Comparison of ENCODE assay signal across 8 cellular contexts in genomic region chr10:103918053-103918846, GRCh38. TPM values are rescaled to one million over a fixed set of nuclear protein-coding genes. Genes with fewer than 3 reads are reported as not detected.
DNase-seq lines count a peak whose midpoint lies in the region; ATAC-seq, FAIRE-seq and TF ChIP-seq lines count a peak whose summit lies in the region.

A gene with protein sequence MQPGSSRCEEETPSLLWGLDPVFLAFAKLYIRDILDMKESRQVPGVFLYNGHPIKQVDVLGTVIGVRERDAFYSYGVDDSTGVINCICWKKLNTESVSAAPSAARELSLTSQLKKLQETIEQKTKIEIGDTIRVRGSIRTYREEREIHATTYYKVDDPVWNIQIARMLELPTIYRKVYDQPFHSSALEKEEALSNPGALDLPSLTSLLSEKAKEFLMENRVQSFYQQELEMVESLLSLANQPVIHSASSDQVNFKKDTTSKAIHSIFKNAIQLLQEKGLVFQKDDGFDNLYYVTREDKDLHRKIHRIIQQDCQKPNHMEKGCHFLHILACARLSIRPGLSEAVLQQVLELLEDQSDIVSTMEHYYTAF (minus strand): TSS chr10:103918184. CDS start chr10:103917594, 590 bp downstream.

- H3K79me2 ChIP-seq in OCI-LY1 (ENCODE audit: insufficient read depth, low read length) (no peaks in the 10 kb centered on the region), endothelial cell of umbilical vein (ENCODE audit: control insufficient read depth, insufficient read depth, low read length) (peaks cover 7% of the 10 kb centered on the region)

- CTCF ChIA-PET in endothelial cell of umbilical vein (lab: Charles Lee) = interaction anchor here (1.1 kb wide), 1 partner anchor 23 kb away, joined by 3 read pairs; no protein-coding TSS in a partner anchor

- peak; percentile 81 for TF ChIP-seq POLR2A in endothelial cell of umbilical vein (IDR thresholded peaks at IDR 0.05; ENCODE audit: low read depth, low read length)

- H3K27me3 ChIP-seq in HUES64 (ENCODE audit: insufficient read depth, low read length) (no peaks in the 10 kb centered on the region), OCI-LY1 (ENCODE audit: insufficient read depth, low read length) (no peaks in the 10 kb centered on the region), endothelial cell of umbilical vein (ENCODE audit: control insufficient read depth in 2 of 2, insufficient read depth in 2 of 2, low read length in 2 of 2) (no peaks in the 10 kb centered on the region)

- H3K9me2 ChIP-seq in OCI-LY1 (ENCODE audit: low read depth, low read length) = no peaks in the 10 kb centered on the region

- no peaks in the 10 kb centered on the region for H3K9me1 ChIP-seq in endothelial cell of umbilical vein (replicated peaks; ENCODE audit: control insufficient read depth, extremely low read depth, insufficient read depth, low read length)

- peak within 1 kb of the TSS; percentile 93 for H3K4me2 ChIP-seq in OCI-LY1 (ENCODE audit: low read length)
- H3K4me2 ChIP-seq in endothelial cell of umbilical vein (ENCODE audit: insufficient read depth, low read length) = peak within 1 kb of the TSS; percentile 83

- H2AFZ ChIP-seq in OCI-LY1 (ENCODE audit: low read length) (peak within 1 kb of the TSS; percentile 96), endothelial cell of umbilical vein (ENCODE audit: low read depth, low read length) (peak within 1 kb of the TSS; percentile 81)

- ATAC-seq in GM21447 (IDR thresholded peaks at IDR 0.05; ENCODE audit: unreplicated experiment) = peak; percentile 89

- POLR2A ChIA-PET in endothelial cell of umbilical vein (lab: Charles Lee) = no interaction called here

- H4K20me1 ChIP-seq in OCI-LY1 (ENCODE audit: insufficient read depth, low read length) = no peaks in the 10 kb centered on the region
- H4K20me1 ChIP-seq in endothelial cell of umbilical vein (replicated peaks; ENCODE audit: control insufficient read depth, extremely low read depth, insufficient read depth, low read length) = no peaks in the 10 kb centered on the region

- peak; percentile 93 for FAIRE-seq in endothelial cell of umbilical vein (lab: Jason Lieb, UNC)

- DNase-seq in D341Med (ENCODE audit: low spot score) = peak; percentile 94
- DNase-seq in activated CD8-positive, alpha-beta memory T cell treated with anti-CD3 and anti-CD28 coated beads, Interleukin-2, amount 50 U/mL, for 48 hours = peak; percentile 96
- peak; percentile 96 for DNase-seq in endothelial cell of umbilical vein (ENCODE audit: low read depth, low spot score)
- peak; percentile 87 for DNase-seq in middle frontal gyrus (ENCODE audit: extremely low spot score, low spot score)
- DNase-seq in stimulated activated CD8-positive, alpha-beta memory T cell treated with anti-CD3 and anti-CD28 coated beads, Interleukin-2, amount 100 ng/mL, for 48 hours (ENCODE audit: low read depth in 2 of 2) = peak; percentile 93 to 94

- TF ChIP-seq CTCF in OCI-LY1 (IDR thresholded peaks at IDR 0.05; ENCODE audit: low read length) (peak; percentile 11; the same call in 1 of the 2 replicates), endothelial cell of umbilical vein (IDR thresholded peaks at IDR 0.05; ENCODE audit: extremely low read depth in 1 of 2, insufficient read depth in 1 of 2, low read depth in 1 of 2, low read length in 2 of 2) (no peak)

- peaks cover 4% of the 10 kb centered on the region; the same call in 1 of the 2 replicates for H3K36me3 ChIP-seq in HUES64 (ENCODE audit: insufficient read depth, low read length)
- peaks cover 18% of the 10 kb centered on the region for H3K36me3 ChIP-seq in OCI-LY1 (ENCODE audit: insufficient read depth, low read length)
- no peaks in the 10 kb centered on the region for H3K36me3 ChIP-seq in endothelial cell of umbilical vein (ENCODE audit: control insufficient read depth in 2 of 2, extremely low read depth in 1 of 2, insufficient read depth in 2 of 2, low read length in 2 of 2)

- H3K4me1 ChIP-seq in HUES64 (ENCODE audit: insufficient read depth, low read length) = peaks cover 23% of the 10 kb centered on the region
- peaks cover 33% of the 10 kb centered on the region for H3K4me1 ChIP-seq in OCI-LY1 (ENCODE audit: insufficient read depth, low read length, severe bottlenecking)
- peaks cover 36% of the 10 kb centered on the region for H3K4me1 ChIP-seq in endothelial cell of umbilical vein (ENCODE audit: control insufficient read depth, extremely low read depth, insufficient read depth, low read length)

- intact Hi-C loops in endothelial cell of umbilical vein (cut with micrococcal nuclease) = loop anchor here (1.0 to 5.0 kb wide), 5 partner anchors 10 to 203 kb away; partner anchors contain the start of gene SLK

- no peaks in the 10 kb centered on the region for H3F3A ChIP-seq in OCI-LY1 (ENCODE audit: insufficient read depth, low read length)

- dilution Hi-C loops in endothelial cell of umbilical vein (cut with MboI; ENCODE audit: extremely low pct_ligation_motif_present, low sequenced_read_pairs) = no loop called here

- peaks cover 12% of the 10 kb centered on the region for H3K9me3 ChIP-seq in HUES64 (ENCODE audit: insufficient read depth, low read depth, low read length)
- H3K9me3 ChIP-seq in OCI-LY1 (ENCODE audit: low read length) = peaks cover 3% of the 10 kb centered on the region; the same call in 1 of the 2 replicates
- no peaks in the 10 kb centered on the region for H3K9me3 ChIP-seq in endothelial cell of umbilical vein (replicated peaks; ENCODE audit: control insufficient read depth, insufficient read depth, low read length)

- under 1% methylated on average over 52 of the region's 53 CpGs for WGBS in HUES64

- H3K27ac ChIP-seq in HUES64 (ENCODE audit: low read depth, low read length) (peak within 1 kb of the TSS; percentile 92), OCI-LY1 (ENCODE audit: low read depth, low read length, poor library complexity, severe bottlenecking) (peak within 1 kb of the TSS; percentile 63), endothelial cell of umbilical vein (ENCODE audit: insufficient read depth, low read depth, low read length) (peak within 1 kb of the TSS; percentile 76)

- H3K4me3 ChIP-seq in HUES64 (ENCODE audit: low read length) = peak within 1 kb of the TSS; percentile 97
- H3K4me3 ChIP-seq in OCI-LY1 (ENCODE audit: low read depth, low read length, poor library complexity, severe bottlenecking) = peak within 1 kb of the TSS; percentile 76
- peak within 1 kb of the TSS; percentile 15 to 63 (median 39) for H3K4me3 ChIP-seq in endothelial cell of umbilical vein (replicated peaks in 1 of 3; ENCODE audit: insufficient read depth in 1 of 3, low read depth in 1 of 3, low read length in 3 of 3)

- H3K9ac ChIP-seq in HUES64 (ENCODE audit: low read depth, low read length) = peak within 1 kb of the TSS; percentile 91
- peak within 1 kb of the TSS; percentile 86 for H3K9ac ChIP-seq in OCI-LY1 (ENCODE audit: low read length)
- H3K9ac ChIP-seq in endothelial cell of umbilical vein (replicated peaks; ENCODE audit: extremely low read depth, insufficient read depth, low read length) = peak within 1 kb of the TSS; percentile 72

- BruUV-seq in endothelial cell of umbilical vein (replicated peaks; lab: Mats Ljungman, UMichigan) = no TSS peak

TF ChIP-seq in endothelial cell of umbilical vein, 7 proteins besides CTCF, POLR2A, EP300 and RAD21:
- TF ChIP-seq MAX (IDR thresholded peaks at IDR 0.05; ENCODE audit: insufficient read depth, insufficient read length) (no peak), POLR2AphosphoS5 (IDR thresholded peaks at IDR 0.05; ENCODE audit: insufficient read depth, low read depth, low read length) (peak; percentile 97)

RNA-seq across cellular contexts. Expression of the gene that starts here (rescaled TPM):
- polyA plus RNA-seq in HUES64 (2013, experiment 1 of 2) = 9.6 TPM
- 13.6 TPM for polyA plus RNA-seq in HUES64 (2013, experiment 2 of 2)
- 12.7 and 15.3 TPM in 2 replicates for total RNA-seq in endothelial cell of umbilical vein
- polyA plus RNA-seq in endothelial cell of umbilical vein = 9.1 and 10.8 TPM in 2 replicates
- 15.1 and 15.3 TPM in 2 replicates for polyA plus RNA-seq in endothelial cell of umbilical vein (2011; cell fraction: cytosol; rRNA removed)
- 8.0 and 9.4 TPM in 2 replicates for polyA plus RNA-seq in endothelial cell of umbilical vein (2011; cell fraction: nucleus; rRNA removed)
- 16.8 and 19.5 TPM in 2 replicates for polyA plus RNA-seq in endothelial cell of umbilical vein (2012)
- polyA minus RNA-seq in endothelial cell of umbilical vein = 9.9 and 13.8 TPM in 2 replicates
- 3.2 TPM for polyA minus RNA-seq in endothelial cell of umbilical vein (2011; cell fraction: cytosol; rRNA and poly(A)+ RNA removed)
- 3.5 and 3.7 TPM in 2 replicates for polyA minus RNA-seq in endothelial cell of umbilical vein (2011; cell fraction: nucleus; rRNA and poly(A)+ RNA removed)

Comparison
In these comparisons a context has a peak if more than half of its experiments do, and no peak if none do; other contexts are left out.
1. Peak in every context shown above with its lines: DNase-seq, ATAC-seq, H3K4me3 ChIP-seq and H3K27ac ChIP-seq.
2. H3K4me3 ChIP-seq: peak in every context shown above with its lines; median percentile 97 in HUES64; 76 in OCI-LY1; 39 in endothelial cell of umbilical vein.